19 cellular contexts compared by ENCODE assay signal in the genomic region with DNA sequence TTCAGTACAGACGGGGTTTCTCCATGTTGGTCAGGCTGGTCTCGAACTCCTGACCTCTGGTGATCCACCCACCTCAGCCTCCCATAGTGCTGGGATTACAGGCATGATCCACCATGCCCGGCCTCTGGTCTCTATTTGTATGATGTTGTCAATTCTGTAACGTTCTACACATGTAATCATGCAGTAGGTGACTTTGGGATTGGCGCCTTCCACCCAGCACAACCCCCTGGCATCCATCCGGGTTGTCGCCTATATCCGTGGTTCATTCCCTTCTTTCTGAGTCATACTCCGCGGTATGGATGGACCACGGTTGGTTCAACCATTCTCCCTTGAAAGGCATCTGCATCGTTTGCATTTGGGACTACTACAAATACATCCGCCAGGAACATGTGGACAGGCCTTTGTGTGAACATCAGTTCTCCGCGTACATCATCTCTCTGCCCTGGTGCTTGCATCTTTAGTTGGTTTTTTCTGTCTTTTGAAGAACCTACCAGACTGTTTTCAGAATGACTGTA.
A peak's percentile ranks its signal among the peaks of the same experiment; 100 is the strongest.
DNase-seq lines count a peak whose midpoint lies in the region; ATAC-seq and TF ChIP-seq lines count a peak whose summit lies in the region.
"Had no signal": no experiment of that assay in that cellular context is flagged by ENCODE, and none has a peak within 500 bp of the region (broad histone marks: within the 10 kb centered on the region; RNA-seq: fewer than 3 reads in every experiment).

No MANE protein-coding gene starts in this region.

- no peaks in the 10 kb centered on the region for H3K79me2 ChIP-seq in neural progenitor cell (ENCODE audit: low read depth)

- no peaks in the 10 kb centered on the region for H3K27me3 Mint-ChIP-seq in activated T-helper 17 cell treated with anti-CD3 and anti-CD28 coated beads, Interleukin-2, amount 50 U/mL, for 72 hours
- H3K27me3 Mint-ChIP-seq in neural progenitor cell (ENCODE audit: insufficient read depth, low read depth): peaks cover 2% of the 10 kb centered on the region

- TF ChIP-seq CTCF in neural progenitor cell (IDR thresholded peaks at IDR 0.05): no peak
- TF ChIP-seq CTCF in upper lobe of right lung (IDR thresholded peaks at IDR 0.05): no peak

- H3K27ac ChIP-seq in neural progenitor cell: no peak overlapping the region
- no peak overlapping the region for H3K27ac ChIP-seq in upper lobe of right lung

- H3K27ac Mint-ChIP-seq in activated T-helper 17 cell treated with anti-CD3 and anti-CD28 coated beads, Interleukin-2, amount 50 U/mL, for 72 hours: no peak overlapping the region
- H3K27ac Mint-ChIP-seq in neural progenitor cell: no peak overlapping the region
- H3K27ac Mint-ChIP-seq: CD8-positive, alpha-beta T cell had no signal

- H3K4me2 ChIP-seq in neural progenitor cell: no peak overlapping the region

- no peaks in the 10 kb centered on the region for H3K27me3 ChIP-seq in neural progenitor cell
- no peaks in the 10 kb centered on the region for H3K27me3 ChIP-seq in upper lobe of right lung

- no peaks in the 10 kb centered on the region for H3F3A ChIP-seq in neural progenitor cell (ENCODE audit: low read depth)

- peak; percentile 37 for ATAC-seq in activated T-helper 17 cell treated with anti-CD3 and anti-CD28 coated beads, Interleukin-2, amount 50 U/mL, for 72 hours (replicated peaks)
- ATAC-seq in upper lobe of right lung: no peak
- ATAC-seq: CD8-positive, alpha-beta T cell had no signal

- peaks cover 16% of the 10 kb centered on the region for H4K20me1 ChIP-seq in neural progenitor cell (ENCODE audit: low read depth)

- H3K4me3 Mint-ChIP-seq in activated T-helper 17 cell treated with anti-CD3 and anti-CD28 coated beads, Interleukin-2, amount 50 U/mL, for 72 hours: no peak overlapping the region
- no peak overlapping the region for H3K4me3 Mint-ChIP-seq in neural progenitor cell
- H3K4me3 Mint-ChIP-seq: CD8-positive, alpha-beta T cell had no signal

- H3K36me3 ChIP-seq in neural progenitor cell: no peaks in the 10 kb centered on the region
- no peaks in the 10 kb centered on the region for H3K36me3 ChIP-seq in upper lobe of right lung

- H3K9me3 ChIP-seq in neural progenitor cell (ENCODE audit: low read depth) (no peaks in the 10 kb centered on the region), upper lobe of right lung (no peaks in the 10 kb centered on the region)

- H3K9ac ChIP-seq in neural progenitor cell: no peak overlapping the region

- DNase-seq in LHCN-M2 (ENCODE audit: low read depth) (peak; percentile 13), myocyte (ENCODE audit: low read depth) (peak; percentile 5), neural progenitor cell (ENCODE audit: low spot score) (no peak), upper lobe of right lung (no peak), AG20443 (ENCODE audit: low spot score) (no peak), DMS114 treated with DMSO at 0.1 percent for 48 hours (lab: John Stamatoyannopoulos, UW; ENCODE audit: unreplicated experiment) (no peak)
- DNase-seq: ACHN, C1 segment of cervical spinal cord, DMS53, GDM1, KG1, NCI-H1092 treated with DMSO at 0.1 percent for 48 hours, NCI-H1436 treated with DMSO at 0.1 percent for 48 hours, NCI-H1930, NCI-H226, NCI-H774, Right ventricle myocardium superior had no signal

- intact Hi-C loops in upper lobe of right lung (cut with DNase I): no loop called here

- no peaks in the 10 kb centered on the region for H3K36me3 Mint-ChIP-seq in activated T-helper 17 cell treated with anti-CD3 and anti-CD28 coated beads, Interleukin-2, amount 50 U/mL, for 72 hours (ENCODE audit: low read depth)
- H3K36me3 Mint-ChIP-seq in neural progenitor cell: peaks cover 11% of the 10 kb centered on the region

- peaks cover 9% of the 10 kb centered on the region for H3K9me3 Mint-ChIP-seq in activated T-helper 17 cell treated with anti-CD3 and anti-CD28 coated beads, Interleukin-2, amount 50 U/mL, for 72 hours
- H3K9me3 Mint-ChIP-seq in neural progenitor cell: peaks cover 2% of the 10 kb centered on the region

- H3K4me1 ChIP-seq in neural progenitor cell (no peaks in the 10 kb centered on the region), upper lobe of right lung (peaks cover 43% of the 10 kb centered on the region)

- no peak overlapping the region for H3K4me3 ChIP-seq in neural progenitor cell
- no peak overlapping the region for H3K4me3 ChIP-seq in upper lobe of right lung

- no peaks in the 10 kb centered on the region for H3K4me1 Mint-ChIP-seq in activated T-helper 17 cell treated with anti-CD3 and anti-CD28 coated beads, Interleukin-2, amount 50 U/mL, for 72 hours
- H3K4me1 Mint-ChIP-seq in neural progenitor cell: peaks cover 7% of the 10 kb centered on the region

- no peak overlapping the region for H2AFZ ChIP-seq in neural progenitor cell (replicated peaks)

Comparison
In these comparisons a context has a peak if more than half of its experiments do, and no peak if none do; other contexts are left out.
1. DNase-seq: peak in LHCN-M2 (single experiment) and myocyte (single experiment); none in neural progenitor cell (single experiment), upper lobe of right lung (single experiment), AG20443 (single experiment) and DMS114 treated with DMSO at 0.1 percent for 48 hours (single experiment).